Comparison of ENCODE assay signal across 15 cellular contexts in the genomic region with DNA sequence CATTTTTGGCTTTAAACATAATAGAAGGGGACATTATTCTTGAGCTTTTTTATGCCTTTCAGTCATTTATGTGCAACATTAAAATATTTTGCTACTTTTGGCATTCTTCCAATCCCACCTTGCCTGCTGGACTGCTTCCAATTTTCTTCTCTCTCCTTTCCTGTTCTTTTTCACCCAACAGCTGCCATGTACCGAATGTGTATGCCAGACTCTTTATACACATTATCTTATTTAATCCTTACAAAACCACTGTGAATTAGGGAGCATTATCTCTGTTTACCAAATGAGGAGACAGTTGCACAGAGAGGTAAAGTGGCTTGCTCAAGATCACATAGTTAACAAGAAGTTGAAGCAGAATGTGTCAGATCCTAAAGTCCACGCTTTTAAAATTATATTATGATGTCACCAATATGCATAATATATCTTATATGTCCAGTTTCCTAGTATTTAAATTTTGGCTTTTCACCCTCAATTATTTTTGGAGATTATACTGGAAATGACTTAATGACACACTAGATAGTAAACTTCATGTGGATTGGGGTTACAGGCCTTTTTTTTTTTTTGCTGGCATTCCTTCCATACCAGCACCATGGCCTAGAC.
"Had no signal": no experiment of that assay in that cellular context is flagged by ENCODE, and none has a peak within 500 bp of the region (broad histone marks: within the 10 kb centered on the region; RNA-seq: fewer than 3 reads in every experiment).

No MANE protein-coding gene starts in this region.

- H3K4me1 ChIP-seq: suprapubic skin had no signal

- H3K9me3 ChIP-seq: body of pancreas, suprapubic skin had no signal

- H3K27me3 ChIP-seq: adrenal gland, body of pancreas, suprapubic skin had no signal

- ATAC-seq: activated T-helper 17 cell treated with anti-CD3 and anti-CD28 coated beads, Interleukin-2, amount 50 U/mL, for 72 hours; body of pancreas; effector memory CD8-positive, alpha-beta T cell; stimulated activated naive CD8-positive, alpha-beta T cell treated with anti-CD3 and anti-CD28 coated beads, Interleukin-15, Interleukin-2, amounts not matched to agents 100 U/mL and 50 U/mL, for 24 hours had no signal

- DNase-seq: activated CD4-positive, alpha-beta T cell treated with anti-CD3 and anti-CD28 coated beads, Interleukin-2, amount 10 ng/mL, durations not matched to agents 7 days and 5 days; activated CD4-positive, CD25-positive, alpha-beta regulatory T cell; activated CD8-positive, alpha-beta memory T cell treated with anti-CD3 and anti-CD28 coated beads for 24 hours; activated naive CD4-positive, alpha-beta T cell treated with anti-CD3 and anti-CD28 coated beads, Interleukin-2, amount 10 ng/mL, durations not matched to agents 7 days and 5 days; adrenal gland; body of pancreas; effector memory CD8-positive, alpha-beta T cell; kidney; nephron progenitor cell; stimulated activated CD4-positive, alpha-beta T cell treated with anti-CD3 and anti-CD28 coated beads, Interleukin-4, amount 100 ng/mL, for 1 hour; stimulated activated CD8-positive, alpha-beta memory T cell treated with anti-CD3 and anti-CD28 coated beads, Interleukin-4, amount 100 ng/mL, for 48 hours; stimulated activated naive CD8-positive, alpha-beta T cell treated with anti-CD3 and anti-CD28 coated beads, Interleukin-15, Interleukin-2, amounts not matched to agents 100 U/mL and 50 U/mL, for 24 hours had no signal

- H3K27ac ChIP-seq: adrenal gland, body of pancreas, epithelial cell of prostate, suprapubic skin had no signal

- H3K36me3 ChIP-seq: adrenal gland, suprapubic skin had no signal

- H3K4me3 ChIP-seq: adrenal gland, body of pancreas, suprapubic skin had no signal
